In the genomic region with DNA sequence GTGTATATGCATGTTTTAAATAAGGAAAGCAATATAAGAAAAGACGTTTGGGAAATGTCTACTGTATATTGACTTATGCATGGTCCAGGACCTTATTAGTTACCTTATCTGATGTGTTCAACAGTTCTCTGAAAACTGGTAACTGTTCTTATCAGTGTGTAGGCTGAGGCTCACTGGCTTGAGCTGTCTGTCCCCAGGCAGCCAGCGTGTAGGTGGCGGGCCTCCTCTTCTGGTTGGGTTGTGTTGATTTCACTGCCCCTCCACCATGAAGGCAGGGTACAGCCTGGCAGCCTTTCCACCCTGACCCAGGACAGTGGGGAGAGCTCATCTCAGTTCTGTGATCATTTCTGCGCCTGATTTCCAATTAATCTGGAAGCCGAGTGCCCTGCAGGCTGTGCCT, we compare ENCODE assay signal across 10 cellular contexts. TPM values are rescaled to one million over a fixed set of nuclear protein-coding genes. Genes with fewer than 3 reads are reported as not detected.
DNase-seq lines count a peak whose midpoint lies in the region; ATAC-seq lines count a peak whose summit lies in the region.
"Had no signal": no experiment of that assay in that cellular context is flagged by ENCODE, and none has a peak within 500 bp of the region (broad histone marks: within the 10 kb centered on the region; RNA-seq: fewer than 3 reads in every experiment).

No MANE protein-coding gene starts in this region.

- H3K27ac ChIP-seq in skin epidermis: peak overlapping the region in 11 of 21 experiments; percentile 18 to 90 (median 71)
- H3K27ac ChIP-seq: suprapubic skin had no signal

- H3K9me3 Mint-ChIP-seq in activated CD4-positive, alpha-beta memory T cell treated with anti-CD3 and anti-CD28 coated beads for 36 hours: no peaks in the 10 kb centered on the region

- intact Hi-C loops in activated CD4-positive, alpha-beta memory T cell treated with anti-CD3 and anti-CD28 coated beads for 36 hours (cut with micrococcal nuclease): loop anchor here (1.0 to 2.0 kb wide), 7 partner anchors 14 to 126 kb away; no protein-coding TSS in a partner anchor

- CTCF ChIA-PET in activated CD4-positive, alpha-beta memory T cell treated with anti-CD3 and anti-CD28 coated beads for 36 hours (lab: Charles Lee): interaction anchor here (1.1 to 5.7 kb wide), 4 partner anchors 12 to 126 kb away, joined by 3 to 39 read pairs (median 6); no protein-coding TSS in a partner anchor

- DNase-seq in activated CD4-positive, alpha-beta memory T cell treated with anti-CD3 and anti-CD28 coated beads for 36 hours: peak; percentile 54
- no peak for DNase-seq in COLO668 (lab: John Stamatoyannopoulos, UW; ENCODE audit: unreplicated experiment)
- DNase-seq in NCI-H2107 treated with DMSO at 0.1 percent for 48 hours (lab: John Stamatoyannopoulos, UW; ENCODE audit: unreplicated experiment): no peak
- DNase-seq: hippocampal formation, NCI-H2029 treated with DMSO at 0.1 percent for 48 hours had no signal

- H3K27ac Mint-ChIP-seq in activated CD4-positive, alpha-beta memory T cell treated with anti-CD3 and anti-CD28 coated beads for 36 hours: peak overlapping the region; percentile 88

- ATAC-seq in GM18519 (IDR thresholded peaks at IDR 0.05; ENCODE audit: low FRiP score, unreplicated experiment) (peak; percentile 32), GM21737 (IDR thresholded peaks at IDR 0.05; ENCODE audit: unreplicated experiment) (peak; percentile 25), HG02970 (IDR thresholded peaks at IDR 0.05; ENCODE audit: low FRiP score, unreplicated experiment) (no peak)

- H3K27me3 Mint-ChIP-seq in activated CD4-positive, alpha-beta memory T cell treated with anti-CD3 and anti-CD28 coated beads for 36 hours: no peaks in the 10 kb centered on the region

- peak overlapping the region; percentile 43 for H3K4me3 Mint-ChIP-seq in activated CD4-positive, alpha-beta memory T cell treated with anti-CD3 and anti-CD28 coated beads for 36 hours

- no peak overlapping the region for H3K4me3 ChIP-seq in skin epidermis
- H3K4me3 ChIP-seq: suprapubic skin had no signal

- H3K4me1 Mint-ChIP-seq in activated CD4-positive, alpha-beta memory T cell treated with anti-CD3 and anti-CD28 coated beads for 36 hours (ENCODE audit: low read depth): peaks cover 79% of the 10 kb centered on the region

- no peaks in the 10 kb centered on the region for H3K36me3 Mint-ChIP-seq in activated CD4-positive, alpha-beta memory T cell treated with anti-CD3 and anti-CD28 coated beads for 36 hours

- POLR2A ChIA-PET in activated CD4-positive, alpha-beta memory T cell treated with anti-CD3 and anti-CD28 coated beads for 36 hours (lab: Charles Lee): interaction anchor here (0.6 to 1.2 kb wide), 3 partner anchors 12 to 153 kb away, joined by 3 to 4 read pairs (median 3); no protein-coding TSS in a partner anchor

RNA-seq across cellular contexts. Expression of a gene that starts 38.7 kb away (rescaled TPM):
- total RNA-seq in activated CD4-positive, alpha-beta memory T cell treated with anti-CD3 and anti-CD28 coated beads for 36 hours: 100 to 1,000 TPM; 159 to 161 TPM
